ENCODE assay signal across 8 cellular contexts in genomic region chr16:71288890-71289731, GRCh38. TPM values are rescaled to one million over a fixed set of nuclear protein-coding genes. Genes with fewer than 3 reads are reported as not detected.
DNase-seq lines count a peak whose midpoint lies in the region; ATAC-seq, FAIRE-seq and TF ChIP-seq lines count a peak whose summit lies in the region.

TSS of gene CMTR2 (minus strand) at chr16:71289402. CDS start at chr16:71285920, 3,482 bp downstream.

- no peak for TF ChIP-seq CTCF in WI38 (IDR thresholded peaks at IDR 0.05; ENCODE audit: low read depth, low read length)
- peak; percentile 4 for TF ChIP-seq CTCF in bronchial epithelial cell (IDR thresholded peaks at IDR 0.05; ENCODE audit: insufficient read depth, low read length, severe bottlenecking)

- ATAC-seq in GM18873 (IDR thresholded peaks at IDR 0.05; ENCODE audit: low FRiP score, unreplicated experiment) (peak; percentile 85), HG03139 (IDR thresholded peaks at IDR 0.05; ENCODE audit: unreplicated experiment) (peak; percentile 96)

- FAIRE-seq in bronchial epithelial cell (lab: Jason Lieb, UNC): no peak

- DNase-seq in ACHN (peak; percentile 99), NCI-H2227 (lab: John Stamatoyannopoulos, UW; ENCODE audit: unreplicated experiment) (peak; percentile 98), bronchial epithelial cell (ENCODE audit: low read depth) (peak; percentile 91), iPS-NIHi7 (ENCODE audit: extremely low spot score) (peak; percentile 99), smooth muscle cell of the brain vasculature (ENCODE audit: low read depth, low spot score) (peak; percentile 91)

- in situ Hi-C loops in ACHN (cut with HindIII; ENCODE audit: low pct_ligation_motif_present, low pct_unique_long_range_greater_than_20kb, low sequenced_read_pairs): no loop called here

- no peaks in the 10 kb centered on the region for H3K27me3 ChIP-seq in bronchial epithelial cell (ENCODE audit: control insufficient read depth, insufficient read depth, low read length)

- no peaks in the 10 kb centered on the region for H3K36me3 ChIP-seq in bronchial epithelial cell (ENCODE audit: control insufficient read depth, insufficient read depth, low read length)

- H3K4me3 ChIP-seq in WI38 (ENCODE audit: low read depth, low read length) (peak within 1 kb of the TSS; percentile 85), bronchial epithelial cell (ENCODE audit: low read depth, low read length) (peak within 1 kb of the TSS; percentile 79)

RNA-seq across cellular contexts. Expression of gene CMTR2, which starts in this region (rescaled TPM):
- 37.4 and 42.9 TPM in 2 replicates for total RNA-seq in bronchial epithelial cell

Comparison
In these comparisons a context has a peak if more than half of its experiments do, and no peak if none do; other contexts are left out.
1. Peak in every context shown above with its lines: DNase-seq, ATAC-seq and H3K4me3 ChIP-seq.